8 cellular contexts compared by ENCODE assay signal in the genomic region with DNA sequence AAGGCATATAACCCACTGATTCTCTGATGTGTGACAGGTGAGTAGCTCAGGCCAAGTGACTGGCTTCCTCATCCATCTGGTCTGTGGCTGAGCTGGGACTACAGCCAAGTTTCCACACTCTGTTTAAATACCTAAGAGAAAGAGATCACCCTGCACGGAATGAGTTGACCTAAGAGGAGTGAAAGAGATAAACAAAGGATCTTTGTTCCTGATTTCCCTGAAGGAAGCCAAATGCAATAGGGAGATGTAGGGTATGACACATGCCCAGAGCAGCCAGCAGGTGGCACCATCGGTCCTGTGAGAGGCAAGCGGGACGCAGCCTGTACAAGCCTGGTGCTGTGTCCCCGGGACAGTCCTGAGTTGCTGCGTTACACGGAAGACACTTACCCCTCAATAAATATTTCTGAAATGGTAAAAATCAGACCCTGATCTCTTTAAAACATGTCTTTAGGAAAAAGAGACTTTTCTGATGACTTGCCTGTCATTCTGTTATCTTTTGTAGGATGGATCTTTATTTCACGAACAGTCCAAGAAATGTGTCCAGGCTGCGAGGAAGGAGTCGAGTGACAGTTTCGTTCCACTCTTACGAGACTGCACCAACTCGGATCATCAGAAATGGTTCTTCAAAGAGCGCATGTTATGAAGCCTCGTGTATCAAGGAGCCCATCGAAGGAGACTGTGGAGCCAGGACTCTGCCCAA. TPM values are rescaled to one million over a fixed set of nuclear protein-coding genes. Genes with fewer than 3 reads are reported as not detected.
DNase-seq lines count a peak whose midpoint lies in the region; ATAC-seq and TF ChIP-seq lines count a peak whose summit lies in the region.

No MANE protein-coding gene starts in this region.

- POLR2A ChIA-PET in GM10248 (lab: Yijun Ruan, JAX) = no interaction called here

- TF ChIP-seq CTCF in GM10248 (IDR thresholded peaks at IDR 0.05; ENCODE audit: control extremely low read depth, extremely low read depth, low read depth, missing control alignments) = peak; percentile 91

- CTCF ChIA-PET in GM10248 (lab: Yijun Ruan, JAX) = interaction anchor here (0.6 to 6.1 kb wide), 35 partner anchors 9 to 1747 kb away, joined by 3 to 47 read pairs (median 4); a partner anchor contains a TSS

- H3K27ac ChIP-seq in right cardiac atrium (ENCODE audit: low read length) = no peak overlapping the region

- H3K4me3 ChIP-seq in right cardiac atrium (ENCODE audit: low read length) = peak overlapping the region; percentile 23

- ATAC-seq in HG02571 (IDR thresholded peaks at IDR 0.05; ENCODE audit: unreplicated experiment) (peak; percentile 93), right cardiac atrium (peak; percentile 98), HG03457 (IDR thresholded peaks at IDR 0.05; ENCODE audit: unreplicated experiment) (no peak)

- WGBS in right cardiac atrium = 11% methylated on average over 16 of the region's 16 CpGs

- H3K27me3 ChIP-seq in right cardiac atrium (ENCODE audit: control insufficient read depth, insufficient read depth) = no peaks in the 10 kb centered on the region

- intact Hi-C loops in right cardiac atrium (cut with DNase I) = loop anchor here in 3 of 4 donors (2.0 to 5.0 kb wide), 2 partner anchors 292 to 294 kb away; no protein-coding TSS in a partner anchor

- no peaks in the 10 kb centered on the region for H3K4me1 ChIP-seq in right cardiac atrium (ENCODE audit: control insufficient read depth, insufficient read depth, low read length)

- no peaks in the 10 kb centered on the region for H3K9me3 ChIP-seq in right cardiac atrium (ENCODE audit: control insufficient read depth, low read length)

- DNase-seq in GM10248 (ENCODE audit: extremely low spot score) (peak; percentile 83), NCI-H128 (lab: John Stamatoyannopoulos, UW; ENCODE audit: unreplicated experiment) (peak; percentile 56), T-helper 2 cell (peak; percentile 30 to 73 (median 59)), anterior cingulate cortex (lab: John Stamatoyannopoulos, UW) (peak in 56 of 58 donors; percentile 23 to 92 (median 76)), right cardiac atrium (peak; percentile 93 to 97 (median 96)), renal cortical epithelial cell (ENCODE audit: low read depth) (peak; percentile 95)

RNA-seq across cellular contexts. Expression of a gene that starts 41.1 kb away (rescaled TPM):
- total RNA-seq in right cardiac atrium = 1 to 10 TPM in 1 of 4 donors, under 1 TPM in 3; 0.68 to 1.3 (median 0.92) TPM
- 0.29 TPM for polyA plus RNA-seq in right cardiac atrium
- total RNA-seq in renal cortical epithelial cell = 4.3 and 10.9 TPM in 2 replicates

RNA-seq across cellular contexts. Expression of a gene that starts 52.2 kb away (rescaled TPM):
- total RNA-seq in right cardiac atrium = 1 to 10 TPM; 4.6 to 7.9 (median 6.1) TPM
- 3.6 TPM for polyA plus RNA-seq in right cardiac atrium
- 11.3 and 26.1 TPM in 2 replicates for total RNA-seq in renal cortical epithelial cell
